Comparison of ENCODE assay signal across 8 cellular contexts in the genomic region with DNA sequence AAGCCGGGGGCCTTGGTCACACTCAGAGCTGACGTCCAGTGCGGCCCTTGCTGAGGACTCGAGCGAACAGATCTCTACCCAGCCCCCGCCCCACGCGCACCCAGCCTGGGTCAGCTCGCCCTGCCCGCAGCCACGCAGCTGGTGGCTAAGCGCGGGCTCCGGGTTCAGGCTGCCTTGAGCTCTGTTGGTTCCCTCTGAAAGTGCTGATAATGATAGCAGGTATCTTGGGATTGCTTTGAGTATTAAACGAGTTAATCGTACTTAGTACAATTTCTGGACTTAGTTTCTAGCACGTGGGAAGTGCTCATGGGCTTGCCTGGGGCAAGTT.
DNase-seq lines count a peak whose midpoint lies in the region; ATAC-seq, FAIRE-seq and TF ChIP-seq lines count a peak whose summit lies in the region.

No MANE protein-coding gene starts in this region.

- H2BK5ac ChIP-seq in H1 (ENCODE audit: low read depth, low read length): no peak overlapping the region

- FAIRE-seq in H1 (lab: Jason Lieb, UNC) (no peak), pancreas (lab: Jason Lieb, UNC) (no peak)

- H3K9me3 ChIP-seq in ES-I3 (ENCODE audit: control insufficient read depth, insufficient read depth, low read length) (no peaks in the 10 kb centered on the region), Loucy (ENCODE audit: insufficient read depth, low read depth, low read length) (no peaks in the 10 kb centered on the region), H1 (ENCODE audit: insufficient read depth in 2 of 2, low read depth in 1 of 2, low read length in 1 of 2) (no peaks in the 10 kb centered on the region), pancreas (no peaks in the 10 kb centered on the region)

- no peak overlapping the region for H4K5ac ChIP-seq in H1 (ENCODE audit: insufficient read length, low read depth, low read length)

- intact Hi-C loops in pancreas (cut with DNase I): loop anchor here in 2 of 3 donors (5.0 to 10.0 kb wide), 2 partner anchors 245 to 247 kb away; no protein-coding TSS in a partner anchor

- no peak; the same call in 1 of the 2 replicates for TF ChIP-seq CTCF in Loucy (conservative IDR thresholded peaks at IDR 0.05; ENCODE audit: low read length)
- TF ChIP-seq CTCF in H1 (IDR thresholded peaks at IDR 0.05; ENCODE audit: control extremely low read depth in 1 of 3, insufficient read depth in 1 of 3, low read depth in 1 of 3, low read length in 3 of 3): no peak
- peak in 1 of 4 donors; percentile 3 for TF ChIP-seq CTCF in pancreas (IDR thresholded peaks at IDR 0.05)

- H3K4me2 ChIP-seq in Loucy (ENCODE audit: low read depth, low read length, poor library complexity, severe bottlenecking) (peak overlapping the region; percentile 72), H1 (ENCODE audit: insufficient read depth in 1 of 2, low read depth in 2 of 2, low read length in 2 of 2) (peak overlapping the region; percentile 52 to 77)

- H3K4me1 ChIP-seq in ES-I3 (ENCODE audit: insufficient read depth, low read length): no peaks in the 10 kb centered on the region
- H3K4me1 ChIP-seq in Loucy (ENCODE audit: insufficient read depth, low read length, poor library complexity, severe bottlenecking): no peaks in the 10 kb centered on the region
- no peaks in the 10 kb centered on the region; a peak in 2 of 7 replicates for H3K4me1 ChIP-seq in H1 (replicated peaks in 1 of 4; ENCODE audit: control insufficient read depth in 3 of 4, insufficient read depth in 4 of 4, low read length in 3 of 4)
- peaks cover 0 to 3% (median 0%) of the 10 kb centered on the region in 3 donors for H3K4me1 ChIP-seq in pancreas

- no peak for TF ChIP-seq RAD21 in H1 (IDR thresholded peaks at IDR 0.05 in 1 of 2, conservative IDR thresholded peaks at IDR 0.05 in 1 of 2; ENCODE audit: low read depth in 2 of 2, low read length in 2 of 2)

- H2BK12ac ChIP-seq in H1 (ENCODE audit: low read depth, low read length): no peak overlapping the region

- no peaks in the 10 kb centered on the region for H3K36me3 ChIP-seq in ES-I3 (ENCODE audit: insufficient read depth, low read length)
- no peaks in the 10 kb centered on the region for H3K36me3 ChIP-seq in Loucy (ENCODE audit: insufficient read depth, low read length)
- no peaks in the 10 kb centered on the region for H3K36me3 ChIP-seq in H1 (ENCODE audit: control insufficient read depth in 2 of 4, insufficient read depth in 4 of 4, low read length in 3 of 4)
- no peaks in the 10 kb centered on the region for H3K36me3 ChIP-seq in pancreas

- H3K14ac ChIP-seq in H1 (ENCODE audit: insufficient read length): no peak overlapping the region

- no peaks in the 10 kb centered on the region for H3K9me2 ChIP-seq in Loucy (replicated peaks; ENCODE audit: low read depth, low read length)

- TF ChIP-seq EP300 in H1 (IDR thresholded peaks at IDR 0.05; ENCODE audit: borderline replicate concordance in 1 of 2, low read depth in 2 of 2, low read length in 2 of 2): no peak

- 0 out of 2 replicates have a peak overlapping the region, but pooled peaks have one; percentile 29 for H2BK15ac ChIP-seq in H1 (ENCODE audit: low read length)

- no peak overlapping the region for H2BK120ac ChIP-seq in H1 (replicated peaks; ENCODE audit: low read depth, low read length)

- peak overlapping the region; percentile 65 for H3K9ac ChIP-seq in ES-I3 (ENCODE audit: low read depth, low read length)
- no peak overlapping the region for H3K9ac ChIP-seq in Loucy (ENCODE audit: low read depth, low read length, poor library complexity, severe bottlenecking)
- no peak overlapping the region for H3K9ac ChIP-seq in H1 (replicated peaks in 1 of 4; ENCODE audit: extremely low read depth in 1 of 4, low read depth in 3 of 4, low read length in 3 of 4)

- peak overlapping the region; percentile 67 for H3K4me3 ChIP-seq in Loucy (ENCODE audit: low read length, poor library complexity, severe bottlenecking)
- peak overlapping the region; percentile 6 to 71 (median 68); a peak in 6 of 8 replicates for H3K4me3 ChIP-seq in H1 (ENCODE audit: extremely low read depth in 1 of 4, insufficient read depth in 2 of 4, low read depth in 3 of 4, low read length in 4 of 4)
- peak overlapping the region; percentile 35 to 78 (median 66) for H3K4me3 ChIP-seq in pancreas

- no peak overlapping the region for H3K27ac ChIP-seq in H1 (ENCODE audit: low read depth, low read length)
- H3K27ac ChIP-seq in pancreas: no peak overlapping the region

- H3K4ac ChIP-seq in H1 (replicated peaks; ENCODE audit: insufficient read length, low read depth, low read length): no peak overlapping the region

- no peak overlapping the region for H3K56ac ChIP-seq in H1 (replicated peaks; ENCODE audit: insufficient read length, low read depth, low read length)

- peak in 1 of 4 donors; percentile 45 for ATAC-seq in pancreas
- ATAC-seq in GM18505 (IDR thresholded peaks at IDR 0.05; ENCODE audit: unreplicated experiment): no peak

- POLR2A ChIA-PET in H1 (lab: Charles Lee; ENCODE audit: partially characterized antibody): interaction anchor here (0.9 to 2.6 kb wide), 6 partner anchors 10 to 167 kb away, joined by 3 to 6 read pairs (median 4); no protein-coding TSS in a partner anchor

- TF ChIP-seq POLR2A in H1 (IDR thresholded peaks at IDR 0.05; ENCODE audit: control extremely low read depth in 1 of 2, low read depth in 2 of 2, low read length in 2 of 2): no peak
- TF ChIP-seq POLR2A in GM18505 (IDR thresholded peaks at IDR 0.05; ENCODE audit: borderline replicate concordance, extremely low read depth, insufficient read depth, insufficient read length): no peak

- H3K27me3 ChIP-seq in Loucy (ENCODE audit: insufficient read depth, low read length, poor library complexity, severe bottlenecking) (no peaks in the 10 kb centered on the region), H1 (replicated peaks in 1 of 4; ENCODE audit: control insufficient read depth in 3 of 4, extremely low read depth in 1 of 4, insufficient read depth in 3 of 4, low read length in 3 of 4) (peaks cover 0 to 5% (median 3%) of the 10 kb centered on the region in 4 experiments; a peak in 4 of 7 replicates), pancreas (no peaks in the 10 kb centered on the region)

- H2AFZ ChIP-seq in Loucy (ENCODE audit: low read length) (peak overlapping the region; percentile 77; the same call in 1 of the 2 replicates), H1 (ENCODE audit: low read length) (peak overlapping the region; percentile 60; the same call in 1 of the 2 replicates)

- peaks cover 10% of the 10 kb centered on the region; the same call in 1 of the 2 replicates for H3K23me2 ChIP-seq in H1 (ENCODE audit: low read depth, low read length)

- CTCF ChIA-PET in H1 (lab: Charles Lee; ENCODE audit: partially characterized antibody): interaction anchor here (0.6 to 3.6 kb wide), 50 partner anchors 9 to 357 kb away, joined by 3 to 31 read pairs (median 4); a partner anchor contains a TSS

- DNase-seq in H1 (ENCODE audit: low read depth in 1 of 2, low spot score in 2 of 2) (no peak), pancreas (no peak), NCI-H1930 (lab: John Stamatoyannopoulos, UW) (no peak), AG08395 (ENCODE audit: low spot score) (no peak), NCI-H128 (lab: John Stamatoyannopoulos, UW; ENCODE audit: unreplicated experiment) (no peak)

- no peak overlapping the region for H2BK20ac ChIP-seq in H1 (ENCODE audit: low read length)

- H3K79me2 ChIP-seq in Loucy (ENCODE audit: insufficient read depth, low read length) (no peaks in the 10 kb centered on the region), H1 (ENCODE audit: control insufficient read depth in 1 of 2, insufficient read depth in 2 of 2, low read length in 2 of 2) (no peaks in the 10 kb centered on the region)

- H3K79me1 ChIP-seq in H1 (ENCODE audit: low read depth, low read length): no peaks in the 10 kb centered on the region

- WGBS in H1 (ENCODE audit: extremely low coverage in 1 of 2, insufficient coverage in 1 of 2, insufficient read length in 1 of 2, insufficient replicate concordance in 2 of 2, low coverage in 1 of 2, low lambda C conversion rate in 2 of 2, missing lambda C conversion rate in 1 of 2), 2 experiments: 12% methylated on average over 17 of the region's 17 CpGs; no CpG with 5 or more reads in 1 of the 2 experiments
- WGBS in pancreas, 2 donors: 6 to 7% methylated on average over 17 of the region's 17 CpGs

- peak overlapping the region; percentile 85 for H4K8ac ChIP-seq in H1 (ENCODE audit: extremely low read depth, insufficient read depth, low read length)

- H3K18ac ChIP-seq in H1 (ENCODE audit: extremely low read depth, low read length): no peak overlapping the region; the same call in 1 of the 2 replicates

- no peaks in the 10 kb centered on the region for H3F3A ChIP-seq in Loucy (ENCODE audit: low read depth)

- H4K91ac ChIP-seq in H1 (replicated peaks; ENCODE audit: insufficient read length, low read length): no peak overlapping the region

- H4K20me1 ChIP-seq in Loucy (ENCODE audit: insufficient read depth, low read length, poor library complexity, severe bottlenecking): no peaks in the 10 kb centered on the region
- H4K20me1 ChIP-seq in H1 (replicated peaks in 1 of 2; ENCODE audit: control insufficient read depth in 1 of 2, insufficient read depth in 2 of 2, low read length in 2 of 2): no peaks in the 10 kb centered on the region

- H3K23ac ChIP-seq in H1 (ENCODE audit: insufficient read length): no peak overlapping the region

- no peak overlapping the region for H2AK5ac ChIP-seq in H1 (ENCODE audit: low read depth, low read length)

TF ChIP-seq in H1, 55 proteins besides CTCF, POLR2A, EP300 and RAD21 (continues in another document):
- TF ChIP-seq, protein P1, sequence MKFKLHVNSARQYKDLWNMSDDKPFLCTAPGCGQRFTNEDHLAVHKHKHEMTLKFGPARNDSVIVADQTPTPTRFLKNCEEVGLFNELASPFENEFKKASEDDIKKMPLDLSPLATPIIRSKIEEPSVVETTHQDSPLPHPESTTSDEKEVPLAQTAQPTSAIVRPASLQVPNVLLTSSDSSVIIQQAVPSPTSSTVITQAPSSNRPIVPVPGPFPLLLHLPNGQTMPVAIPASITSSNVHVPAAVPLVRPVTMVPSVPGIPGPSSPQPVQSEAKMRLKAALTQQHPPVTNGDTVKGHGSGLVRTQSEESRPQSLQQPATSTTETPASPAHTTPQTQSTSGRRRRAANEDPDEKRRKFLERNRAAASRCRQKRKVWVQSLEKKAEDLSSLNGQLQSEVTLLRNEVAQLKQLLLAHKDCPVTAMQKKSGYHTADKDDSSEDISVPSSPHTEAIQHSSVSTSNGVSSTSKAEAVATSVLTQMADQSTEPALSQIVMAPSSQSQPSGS (IDR thresholded peaks at IDR 0.05; ENCODE audit: low read length): no peak
- TF ChIP-seq TCF12 (IDR thresholded peaks at IDR 0.05; ENCODE audit: low read depth, low read length): no peak
- TF ChIP-seq SP4 (IDR thresholded peaks at IDR 0.05; ENCODE audit: low read length): no peak
